14 cellular contexts compared by ENCODE assay signal in genomic region chr9:20685769-20686168, GRCh38. TPM values are rescaled to one million over a fixed set of nuclear protein-coding genes. Genes with fewer than 3 reads are reported as not detected.
A peak's percentile ranks its signal among the peaks of the same experiment; 100 is the strongest.
DNase-seq lines count a peak whose midpoint lies in the region; ATAC-seq and TF ChIP-seq lines count a peak whose summit lies in the region.
"Had no signal": no experiment of that assay in that cellular context is flagged by ENCODE, and none has a peak within 500 bp of the region (broad histone marks: within the 10 kb centered on the region; RNA-seq: fewer than 3 reads in every experiment).

No MANE protein-coding gene starts in this region.

- peaks cover 66% of the 10 kb centered on the region for H3K79me2 ChIP-seq in neural progenitor cell (ENCODE audit: low read depth)

- H3K14ac ChIP-seq in IMR-90 (replicated peaks; ENCODE audit: low read depth, low read length) = no peak overlapping the region

- no peak overlapping the region for H2AK9ac ChIP-seq in IMR-90 (replicated peaks; ENCODE audit: low read depth, low read length, poor library complexity)

- H3K9ac ChIP-seq in BLaER1 treated with 17β-estradiol and CSF1 and Interleukin-3, amounts not matched to agents 10 nM and 100 nM = peak overlapping the region in 1 of 11 experiments; percentile 85; a peak in 3 of 22 replicates
- H3K9ac ChIP-seq in IMR-90 (ENCODE audit: low read depth, low read length) (no peak overlapping the region), duodenal mucosa (ENCODE audit: low read depth in 1 of 2, low read length in 2 of 2) (no peak overlapping the region), neural progenitor cell (no peak overlapping the region)

- no peak overlapping the region for H2BK120ac ChIP-seq in IMR-90 (ENCODE audit: low read depth, low read length)

- H3K27me3 ChIP-seq in BLaER1 treated with 17β-estradiol and CSF1 and Interleukin-3, amounts not matched to agents 10 nM and 100 nM = no peaks in the 10 kb centered on the region; a peak in 1 of 22 replicates
- H3K27me3 ChIP-seq in IMR-90 (ENCODE audit: control insufficient read depth, insufficient read depth, low read length) (no peaks in the 10 kb centered on the region), duodenal mucosa (ENCODE audit: control insufficient read depth in 1 of 2, insufficient read depth in 2 of 2, low read length in 2 of 2) (no peaks in the 10 kb centered on the region), neural progenitor cell (no peaks in the 10 kb centered on the region), aorta (ENCODE audit: control insufficient read depth in 1 of 2, insufficient read depth in 2 of 2, low read length in 1 of 2) (no peaks in the 10 kb centered on the region)

- no peak overlapping the region for H3K4me3 Mint-ChIP-seq in neural progenitor cell

- H3K36me3 Mint-ChIP-seq in neural progenitor cell = peaks cover 4% of the 10 kb centered on the region
- H3K36me3 Mint-ChIP-seq: naive B cell had no signal

- in situ Hi-C loops in IMR-90 (cut with MboI; ENCODE audit: low sequenced_read_pairs) (no loop called here), GM13977 (cut with MboI; ENCODE audit: low pct_unique_long_range_greater_than_20kb, low sequenced_read_pairs, unreplicated experiment) (no loop called here)

- H4K5ac ChIP-seq in IMR-90 (ENCODE audit: low read depth, low read length) = no peak overlapping the region

- CTCF ChIA-PET in IMR-90 (lab: Yijun Ruan, JAX) = no interaction called here

- H3K79me1 ChIP-seq in IMR-90 (ENCODE audit: low read depth in 1 of 2, low read length in 2 of 2) = peaks cover 17 to 33% of the 10 kb centered on the region in 2 experiments

- peak overlapping the region in 1 of 11 experiments; percentile 83; a peak in 1 of 22 replicates for H3K27ac ChIP-seq in BLaER1 treated with 17β-estradiol and CSF1 and Interleukin-3, amounts not matched to agents 10 nM and 100 nM
- H3K27ac ChIP-seq in IMR-90 (ENCODE audit: insufficient read depth, low read length) (no peak overlapping the region), duodenal mucosa (ENCODE audit: low read depth, low read length) (no peak overlapping the region), neural progenitor cell (no peak overlapping the region), aorta (ENCODE audit: low read depth in 1 of 2, low read length in 2 of 2) (no peak overlapping the region)

- H3K9me3 Mint-ChIP-seq in neural progenitor cell = no peaks in the 10 kb centered on the region
- H3K9me3 Mint-ChIP-seq: naive B cell had no signal

- no peak overlapping the region for H2BK20ac ChIP-seq in IMR-90 (ENCODE audit: low read depth, low read length)

- H3K23ac ChIP-seq in IMR-90 (ENCODE audit: low read depth, low read length) = no peak overlapping the region

- H3K27ac Mint-ChIP-seq in neural progenitor cell = no peak overlapping the region

- DNase-seq in IMR-90 (no peak), neural progenitor cell (ENCODE audit: low spot score) (no peak), GM13977 (ENCODE audit: low spot score) (no peak), aorta (no peak)
- no peak for DNase-seq in activated CD4-positive, alpha-beta T cell treated with anti-CD3 and anti-CD28 coated beads for 4 hours
- DNase-seq: activated naive CD4-positive, alpha-beta T cell treated with Interleukin-2 at 50 U/mL for 16 hours; effector memory CD4-positive, alpha-beta T cell; naive B cell; NCI-H1694; stimulated activated CD4-positive, alpha-beta T cell treated with anti-CD3 and anti-CD28 coated beads, Interleukin-1b, Interleukin-23, amount 100 ng/mL, for 48 hours; stimulated activated naive CD4-positive, alpha-beta T cell treated with Interleukin-2 at 50 U/mL for 16 hours had no signal

- no peak overlapping the region for H3K4ac ChIP-seq in IMR-90 (ENCODE audit: low read depth, low read length)

- H3K4me1 ChIP-seq in BLaER1 treated with 17β-estradiol and CSF1 and Interleukin-3, amounts not matched to agents 10 nM and 100 nM = peaks cover 16 to 29% (median 23%) of the 10 kb centered on the region in 10 experiments
- no peaks in the 10 kb centered on the region for H3K4me1 ChIP-seq in IMR-90 (ENCODE audit: control insufficient read depth, insufficient read depth, low read length)
- peaks cover 14% of the 10 kb centered on the region in 2 donors for H3K4me1 ChIP-seq in duodenal mucosa (ENCODE audit: control insufficient read depth in 1 of 2, insufficient read depth in 2 of 2, low read length in 2 of 2)
- peaks cover 24% of the 10 kb centered on the region for H3K4me1 ChIP-seq in neural progenitor cell
- peaks cover 0 to 3% of the 10 kb centered on the region in 2 donors for H3K4me1 ChIP-seq in aorta (ENCODE audit: control insufficient read depth in 1 of 2, insufficient read depth in 2 of 2, low read length in 2 of 2)

- no peaks in the 10 kb centered on the region for H3K9me3 ChIP-seq in BLaER1 treated with 17β-estradiol and CSF1 and Interleukin-3, amounts not matched to agents 10 nM and 100 nM (replicated peaks in 1 of 11)
- H3K9me3 ChIP-seq in IMR-90 (ENCODE audit: control insufficient read depth, insufficient read depth, low read length) = no peaks in the 10 kb centered on the region
- H3K9me3 ChIP-seq in duodenal mucosa (ENCODE audit: control insufficient read depth in 1 of 2, low read length in 2 of 2) = no peaks in the 10 kb centered on the region
- H3K9me3 ChIP-seq in neural progenitor cell (ENCODE audit: low read depth) = no peaks in the 10 kb centered on the region
- no peaks in the 10 kb centered on the region for H3K9me3 ChIP-seq in aorta (ENCODE audit: control insufficient read depth, low read length)

- H3K4me2 ChIP-seq in BLaER1 treated with 17β-estradiol and CSF1 and Interleukin-3, amounts not matched to agents 10 nM and 100 nM = peak overlapping the region; percentile 82 to 98 (median 93); a peak in 21 of 22 replicates
- H3K4me2 ChIP-seq in IMR-90 (ENCODE audit: low read depth, low read length) = peak overlapping the region; percentile 71
- H3K4me2 ChIP-seq in neural progenitor cell = peak overlapping the region; percentile 95

- dilution Hi-C loops in IMR-90 (cut with HindIII; ENCODE audit: low sequenced_read_pairs, unreplicated experiment) = no loop called here

- intact Hi-C loops in IMR-90 (cut with micrococcal nuclease) (loop anchor here (2.0 kb wide), 1 partner anchor 63 kb away; the partner anchor contains the start of gene MLLT3), aorta (cut with DNase I) (loop anchor here in 1 of 2 donors (2.0 kb wide), 1 partner anchor 63 kb away; the partner anchor contains the start of gene MLLT3)

- peaks cover 15% of the 10 kb centered on the region for H3K4me1 Mint-ChIP-seq in neural progenitor cell

- TF ChIP-seq RAD21 in IMR-90 (IDR thresholded peaks at IDR 0.05; ENCODE audit: low read length) = no peak

- H2BK5ac ChIP-seq in IMR-90 (ENCODE audit: low read depth, low read length, poor library complexity, severe bottlenecking) = peak overlapping the region; percentile 12

- H3K36me3 ChIP-seq in BLaER1 treated with 17β-estradiol and CSF1 and Interleukin-3, amounts not matched to agents 10 nM and 100 nM = no peaks in the 10 kb centered on the region
- H3K36me3 ChIP-seq in IMR-90 (ENCODE audit: control insufficient read depth, insufficient read depth, low read length) = no peaks in the 10 kb centered on the region
- no peaks in the 10 kb centered on the region for H3K36me3 ChIP-seq in duodenal mucosa (ENCODE audit: control insufficient read depth in 1 of 2, insufficient read depth in 2 of 2, low read length in 2 of 2)
- H3K36me3 ChIP-seq in neural progenitor cell = no peaks in the 10 kb centered on the region
- no peaks in the 10 kb centered on the region for H3K36me3 ChIP-seq in aorta (ENCODE audit: control insufficient read depth in 1 of 2, insufficient read depth in 2 of 2, low read length in 1 of 2)

- POLR2A ChIA-PET in IMR-90 (lab: Charles Lee; ENCODE audit: unreplicated experiment) = interaction anchor here (0.6 kb wide), 1 partner anchor 59 kb away, joined by 3 read pairs; no protein-coding TSS in a partner anchor

- BruUV-seq in IMR-90 (replicated peaks; lab: Mats Ljungman, UMichigan) = no TSS peak

- no peak for TF ChIP-seq POLR2A in IMR-90 (IDR thresholded peaks at IDR 0.05; ENCODE audit: low read depth, low read length)

- WGBS in IMR-90 (ENCODE audit: extremely low coverage in 2 of 2, insufficient read length in 1 of 2), 2 experiments = 100% methylated on average over 3 of the region's 8 CpGs; no CpG with 5 or more reads in 1 of the 2 experiments
- WGBS in aorta, 2 donors = 73 to 74% methylated on average over 8 of the region's 8 CpGs

- no peak overlapping the region for H3K18ac ChIP-seq in IMR-90 (ENCODE audit: low read depth, low read length)

- H4K20me1 ChIP-seq in BLaER1 treated with 17β-estradiol and CSF1 and Interleukin-3, amounts not matched to agents 10 nM and 100 nM = peaks cover 0 to 5% (median 0%) of the 10 kb centered on the region in 11 experiments; a peak in 1 of 22 replicates
- H4K20me1 ChIP-seq in IMR-90 (ENCODE audit: insufficient read depth, low read length) (peaks cover 14% of the 10 kb centered on the region; the same call in 1 of the 2 replicates), neural progenitor cell (ENCODE audit: low read depth) (peaks cover 60% of the 10 kb centered on the region)

- no peak overlapping the region for H4K8ac ChIP-seq in IMR-90 (ENCODE audit: low read depth in 2 of 2, low read length in 2 of 2)

- H3K56ac ChIP-seq in IMR-90 (ENCODE audit: extremely low read depth, insufficient read depth, low read length) = no peak overlapping the region

- H2AFZ ChIP-seq in IMR-90 (replicated peaks; ENCODE audit: low read length, poor library complexity) (no peak overlapping the region), neural progenitor cell (replicated peaks) (no peak overlapping the region)

- no peaks in the 10 kb centered on the region for H3K27me3 Mint-ChIP-seq in neural progenitor cell (ENCODE audit: insufficient read depth, low read depth)
- H3K27me3 Mint-ChIP-seq: naive B cell had no signal

- H2AK5ac ChIP-seq in IMR-90 (ENCODE audit: low read depth, low read length) = no peak overlapping the region

- peaks cover 3% of the 10 kb centered on the region; the same call in 1 of the 2 replicates for H3K9me1 ChIP-seq in IMR-90 (ENCODE audit: insufficient read depth, low read length)

- peaks cover 23% of the 10 kb centered on the region for H3F3A ChIP-seq in neural progenitor cell (ENCODE audit: low read depth)

- H2BK15ac ChIP-seq in IMR-90 (ENCODE audit: low read depth, low read length) = no peak overlapping the region

- ATAC-seq in IMR-90 (ENCODE audit: low read depth) (no peak), GM18861 (IDR thresholded peaks at IDR 0.05; ENCODE audit: unreplicated experiment) (no peak), aorta (ENCODE audit: low FRiP score) (no peak)

- TF ChIP-seq CTCF in IMR-90 (conservative IDR thresholded peaks at IDR 0.05; ENCODE audit: low read depth, low read length) (no peak), neural progenitor cell (IDR thresholded peaks at IDR 0.05) (no peak), GM13977 (IDR thresholded peaks at IDR 0.05; ENCODE audit: extremely low read depth, insufficient read depth, missing control alignments) (no peak)

- peak overlapping the region in 4 of 10 experiments; percentile 80 to 89 (median 84); a peak in 5 of 20 replicates for H3K4me3 ChIP-seq in BLaER1 treated with 17β-estradiol and CSF1 and Interleukin-3, amounts not matched to agents 10 nM and 100 nM
- H3K4me3 ChIP-seq in IMR-90 (ENCODE audit: insufficient read depth, low read depth, low read length) (no peak overlapping the region), duodenal mucosa (ENCODE audit: low read depth in 1 of 2, low read length in 2 of 2) (peak overlapping the region; percentile 10 to 95), neural progenitor cell (no peak overlapping the region), aorta (ENCODE audit: low read length in 2 of 2) (no peak overlapping the region)

- H4K91ac ChIP-seq in IMR-90 (ENCODE audit: insufficient read depth, low read depth, low read length) = no peak overlapping the region

RNA-seq across cellular contexts. Expression of gene FOCAD, which starts 1.7 kb away (rescaled TPM):
- 73.9 and 91.2 TPM in 2 replicates for total RNA-seq in IMR-90 (2012; rRNA removed)
- polyA plus RNA-seq in IMR-90 (2012; rRNA removed) = 21.2 and 28.8 TPM in 2 replicates
- 6.6 and 26.5 TPM in 2 replicates for polyA plus RNA-seq in IMR-90 (2012; cell fraction: cytosol; rRNA removed)
- 22.3 and 54.3 TPM in 2 replicates for polyA plus RNA-seq in IMR-90 (2012; cell fraction: nucleus; rRNA removed; ENCODE audit: low replicate concordance)
- total RNA-seq in neural progenitor cell (ENCODE audit: low replicate concordance) = 92.9 and 146 TPM in 2 replicates
- total RNA-seq in aorta = 10 to 100 TPM; 26.7 to 30.4 TPM
- polyA plus RNA-seq in aorta = 1 to 10 TPM; 7.3 to 7.6 TPM

Comparison
In these comparisons a context has a peak if more than half of its experiments do, and no peak if none do; other contexts are left out.
1. H3K4me3 ChIP-seq: peak in duodenal mucosa (2 of 2); none in IMR-90 (single experiment), neural progenitor cell (single experiment) and aorta (0 of 2).
2. Peak in every context shown above with its lines, with median percentiles within 50 percentile points of each other: H3K4me2 ChIP-seq.